ENCODE assay signal across 8 cellular contexts in the genomic region with DNA sequence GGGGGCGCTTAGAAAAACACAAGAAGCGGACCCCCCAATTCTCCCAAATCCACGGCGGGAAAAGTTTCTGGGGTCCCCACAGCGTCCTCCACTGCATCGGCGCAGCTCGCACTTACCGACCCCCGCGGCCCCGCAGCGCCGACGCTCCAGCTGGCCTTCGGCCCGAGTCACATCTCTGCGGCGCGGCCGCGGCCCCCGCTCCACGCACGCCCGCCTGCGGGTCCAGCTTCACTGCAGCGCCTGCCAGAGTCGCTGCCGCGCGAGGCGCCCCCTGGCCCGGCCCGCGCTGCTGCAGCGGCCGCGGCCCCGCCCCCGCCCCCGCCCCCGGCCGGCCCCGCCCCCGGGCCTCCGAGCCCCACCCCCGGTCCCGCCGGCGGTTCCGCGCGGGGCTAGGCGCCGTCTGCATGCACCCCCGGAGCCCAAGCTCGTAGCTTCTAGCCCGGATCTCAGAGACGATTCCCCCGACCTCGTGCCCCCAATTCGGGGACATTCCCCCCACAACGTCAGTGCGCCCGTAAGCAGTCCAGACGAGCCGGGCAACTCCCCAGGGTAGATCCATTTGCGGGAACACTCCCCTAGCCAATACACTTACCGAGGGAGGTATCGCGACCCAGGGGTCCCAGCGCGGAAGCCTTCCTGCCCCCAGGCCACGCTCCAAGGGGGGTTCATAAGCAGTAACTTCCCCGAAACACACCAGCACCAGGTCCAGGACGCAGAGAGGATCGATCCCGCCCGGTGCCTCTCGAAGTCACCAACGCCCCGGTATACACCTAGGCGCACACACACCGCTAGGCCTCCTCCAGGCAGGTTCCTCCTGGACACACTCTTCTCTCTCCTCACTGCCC. TPM values are rescaled to one million over a fixed set of nuclear protein-coding genes. Genes with fewer than 3 reads are reported as not detected.
DNase-seq lines count a peak whose midpoint lies in the region; ATAC-seq, FAIRE-seq and TF ChIP-seq lines count a peak whose summit lies in the region.

TSS of gene GPRC5B (minus strand) at position 238 of the 845 bp plus-strand sequence. CDS start 12,003 bp downstream, outside the sequence.

- DNase-seq in GM12891 (ENCODE audit: insufficient read length, low spot score) (peak; percentile 55), NCI-H510A (lab: John Stamatoyannopoulos, UW) (peak; percentile 64), activated T-helper 1 cell treated with Interleukin-2 at 50 U/mL for 16 hours (ENCODE audit: low read depth) (peak; percentile 41), fibroblast of mammary gland (ENCODE audit: low read depth) (no peak), naive B cell (peak; percentile 36), superior temporal gyrus (ENCODE audit: extremely low spot score) (peak; percentile 57), NK-92 (lab: John Stamatoyannopoulos, UW; ENCODE audit: unreplicated experiment) (no peak)

- FAIRE-seq in GM12891 (lab: Jason Lieb, UNC) = peak; percentile 48

- peak within 1 kb of the TSS; percentile 53 for H3K4me3 ChIP-seq in fibroblast of mammary gland (ENCODE audit: control insufficient read depth, low read depth, low read length)

- TF ChIP-seq POLR2A in GM12891 (IDR thresholded peaks at IDR 0.05; ENCODE audit: low read depth, low read length) = no peak

- no peaks in the 10 kb centered on the region for H3K36me3 Mint-ChIP-seq in naive B cell

- H3K4me1 Mint-ChIP-seq in naive B cell = peaks cover 20 to 33% (median 25%) of the 10 kb centered on the region in 3 donors

- H3K4me3 Mint-ChIP-seq in naive B cell = peak within 1 kb of the TSS; percentile 61 to 91 (median 86)

- peak; percentile 62 to 68 for ATAC-seq in naive B cell (ENCODE audit: low read depth in 2 of 2)
- ATAC-seq in GM19023 (IDR thresholded peaks at IDR 0.05; ENCODE audit: unreplicated experiment) = no peak

- no peak for TF ChIP-seq CTCF in fibroblast of mammary gland (conservative IDR thresholded peaks at IDR 0.05; ENCODE audit: control insufficient read depth, insufficient read depth, low read depth, low read length)

- peak within 1 kb of the TSS in 4 of 6 donors; percentile 53 to 76 (median 64) for H3K27ac Mint-ChIP-seq in naive B cell

- H3K27me3 Mint-ChIP-seq in naive B cell = peaks cover 38 to 56% (median 55%) of the 10 kb centered on the region in 3 donors

- no peaks in the 10 kb centered on the region for H3K9me3 Mint-ChIP-seq in naive B cell

TF ChIP-seq in GM12891, 5 proteins besides CTCF, POLR2A, EP300 and RAD21:
- no peak for TF ChIP-seq POU2F2 (IDR thresholded peaks at IDR 0.05; ENCODE audit: low read depth, low read length)
- no peak for TF ChIP-seq PAX5 (IDR thresholded peaks at IDR 0.05; ENCODE audit: insufficient read depth, low read length, severe bottlenecking)
- TF ChIP-seq TAF1 (IDR thresholded peaks at IDR 0.05; ENCODE audit: low read depth, low read length) = no peak
- no peak for TF ChIP-seq SPI1 (IDR thresholded peaks at IDR 0.05; ENCODE audit: low read depth, low read length)
- TF ChIP-seq POLR2AphosphoS5 (IDR thresholded peaks at IDR 0.05; ENCODE audit: low read depth, low read length) = no peak

RNA-seq across cellular contexts. Expression of gene GPRC5B, which starts in this region (rescaled TPM):
- 0.09 TPM for polyA plus RNA-seq in GM12891 (2012; ENCODE audit: low read depth, missing spikeins)
- polyA plus RNA-seq in naive B cell (ENCODE audit: low read depth in 6 of 6) = not detected

Comparison
In these comparisons a context has a peak if more than half of its experiments do, and no peak if none do; other contexts are left out.
1. Peak in DNase-seq and ATAC-seq in naive B cell; RNA of the gene not detected or under 1 TPM.
2. DNase-seq: peak in GM12891 (single experiment), NCI-H510A (single experiment), activated T-helper 1 cell treated with Interleukin-2 at 50 U/mL for 16 hours (single experiment) and superior temporal gyrus (single experiment); none in fibroblast of mammary gland (single experiment) and NK-92 (single experiment).